18 cellular contexts compared by ENCODE assay signal in genomic region chr6:41960026-41960425, GRCh38.
"Had no signal": no experiment of that assay in that cellular context is flagged by ENCODE, and none has a peak within 500 bp of the region (broad histone marks: within the 10 kb centered on the region; RNA-seq: fewer than 3 reads in every experiment).

No MANE protein-coding gene starts in this region.

- H3K4me1 ChIP-seq: gastroesophageal sphincter, SJCRH30, tibial artery had no signal

- H3K27ac ChIP-seq: gastroesophageal sphincter, heart right ventricle, lower lobe of right lung, neutrophil, SJCRH30, tibial artery had no signal

- H3K36me3 Mint-ChIP-seq: WTC11 had no signal

- H3K27ac Mint-ChIP-seq: WTC11 had no signal

- H3K9me3 Mint-ChIP-seq: WTC11 had no signal

- ATAC-seq: gastroesophageal sphincter, heart right ventricle, left colon, lower lobe of right lung, WTC11 had no signal

- H3K4me3 ChIP-seq: gastroesophageal sphincter, heart right ventricle, lower lobe of right lung, SJCRH30, tibial artery had no signal

- DNase-seq: activated CD8-positive, alpha-beta memory T cell treated with anti-CD3 and anti-CD28 coated beads, Interleukin-2, amount 50 U/mL, for 48 hours; dermis blood vessel endothelial cell; heart right ventricle; left colon; lower lobe of right lung; midbrain; retina; SJCRH30; stimulated activated CD4-positive, alpha-beta T cell treated with anti-CD3 and anti-CD28 coated beads, Interleukin-12 subunit alpha, Interleukin-12 subunit beta, amount 100 ng/mL, for 4 hours; stimulated activated CD4-positive, alpha-beta T cell treated with anti-CD3 and anti-CD28 coated beads, Interleukin-2, amount 100 ng/mL, for 24 hours had no signal

- FAIRE-seq: astrocyte, bronchial epithelial cell, TTC549, urothelium cell line had no signal

- H3K9me3 ChIP-seq: gastroesophageal sphincter, heart right ventricle, lower lobe of right lung, neutrophil, SJCRH30, tibial artery had no signal

- H3K4me3 Mint-ChIP-seq: WTC11 had no signal
